9 cellular contexts compared by ENCODE assay signal in the genomic region with DNA sequence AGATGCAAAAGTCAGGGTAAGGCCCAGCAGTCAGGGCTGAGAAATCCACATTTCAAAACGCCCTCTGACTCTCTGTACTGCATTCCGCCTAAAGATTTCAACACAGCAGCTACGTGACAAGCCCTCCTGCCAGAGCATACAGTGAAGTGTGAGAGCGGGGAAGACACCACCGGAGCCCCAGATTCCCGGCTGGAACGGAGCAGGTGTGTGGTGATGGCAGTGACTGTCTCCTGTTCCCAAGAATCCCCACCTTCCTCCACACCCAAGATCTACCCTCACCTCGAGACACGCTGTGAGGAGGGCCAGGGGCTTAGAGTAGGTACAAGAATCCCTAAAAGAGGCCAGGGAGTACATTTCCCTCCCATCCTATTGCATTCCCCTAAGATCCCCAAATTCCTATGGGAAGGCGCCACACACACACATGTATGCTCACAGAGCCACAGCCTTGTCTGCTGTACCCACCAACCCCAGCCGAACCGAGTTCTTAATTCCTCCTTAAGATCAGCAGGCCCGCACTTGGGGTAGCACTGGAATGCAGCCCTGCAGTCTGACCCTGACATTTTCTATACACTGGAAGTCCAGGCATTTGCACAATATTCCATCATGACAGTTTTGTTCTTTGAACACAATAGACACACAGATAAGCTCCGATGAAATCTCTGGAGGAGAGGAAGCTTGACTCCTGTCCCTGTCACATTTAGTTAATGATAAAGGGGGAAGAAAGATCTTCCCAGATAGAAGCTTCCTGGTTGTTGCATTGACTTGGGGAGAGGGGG.
DNase-seq lines count a peak whose midpoint lies in the region; ATAC-seq and TF ChIP-seq lines count a peak whose summit lies in the region.
"Had no signal": no experiment of that assay in that cellular context is flagged by ENCODE, and none has a peak within 500 bp of the region (broad histone marks: within the 10 kb centered on the region; RNA-seq: fewer than 3 reads in every experiment).

No MANE protein-coding gene starts in this region.

- DNase-seq in Right ventricle myocardium superior (no peak), right atrium auricular region (ENCODE audit: low spot score) (no peak), coronary artery (ENCODE audit: low spot score) (no peak), upper lobe of right lung (no peak), NCI-H446 (lab: John Stamatoyannopoulos, UW) (no peak)
- DNase-seq in stimulated activated CD4-positive, alpha-beta T cell treated with anti-CD3 and anti-CD28 coated beads, Interleukin-15, amount 100 ng/mL, for 24 hours = no peak

- WGBS in mesodermal cell (ENCODE audit: insufficient coverage in 2 of 2), 2 experiments = 85 to 100% methylated on average over 1 to 6 of the region's 14 CpGs

- H3K36me3 ChIP-seq in right atrium auricular region (peaks cover 15% of the 10 kb centered on the region), mesodermal cell (ENCODE audit: control insufficient read depth, insufficient read depth, low read length) (peaks cover 18% of the 10 kb centered on the region), upper lobe of right lung (peaks cover 7% of the 10 kb centered on the region)

- intact Hi-C loops in Right ventricle myocardium superior (cut with DNase I) (no loop called here), upper lobe of right lung (cut with DNase I) (no loop called here)

- H3K4me1 ChIP-seq in right atrium auricular region (peaks cover 0 to 63% of the 10 kb centered on the region in 2 donors), mesodermal cell (ENCODE audit: control insufficient read depth, insufficient read depth, low read length, poor library complexity, severe bottlenecking) (peaks cover 26% of the 10 kb centered on the region), upper lobe of right lung (peaks cover 45% of the 10 kb centered on the region)

- peak overlapping the region in 1 of 2 donors; percentile 13 for H3K27ac ChIP-seq in right atrium auricular region
- H3K27ac ChIP-seq in coronary artery = peak overlapping the region in 1 of 2 donors; percentile 64
- H3K27ac ChIP-seq in mesodermal cell (ENCODE audit: low read depth, low read length, severe bottlenecking) = peak overlapping the region; percentile 23
- H3K27ac ChIP-seq in upper lobe of right lung = peak overlapping the region; percentile 18

- no peaks in the 10 kb centered on the region for H3K9me3 ChIP-seq in right atrium auricular region
- no peaks in the 10 kb centered on the region for H3K9me3 ChIP-seq in mesodermal cell (ENCODE audit: control insufficient read depth, low read length)
- no peaks in the 10 kb centered on the region for H3K9me3 ChIP-seq in upper lobe of right lung

- ATAC-seq in Right ventricle myocardium superior (ENCODE audit: poor library complexity) = peak; percentile 65
- peak; percentile 58 for ATAC-seq in upper lobe of right lung
- no peak for ATAC-seq in HG03378 (IDR thresholded peaks at IDR 0.05; ENCODE audit: unreplicated experiment)

- H3K4me3 ChIP-seq in right atrium auricular region = no peak overlapping the region
- peak overlapping the region; percentile 32 for H3K4me3 ChIP-seq in coronary artery
- no peak overlapping the region for H3K4me3 ChIP-seq in mesodermal cell (ENCODE audit: extremely low read depth, insufficient read depth, low read length, poor library complexity, severe bottlenecking)
- no peak overlapping the region for H3K4me3 ChIP-seq in upper lobe of right lung
- H3K4me3 ChIP-seq: GM12878 had no signal

- no peak for TF ChIP-seq CTCF in right atrium auricular region (IDR thresholded peaks at IDR 0.05)
- no peak for TF ChIP-seq CTCF in coronary artery (IDR thresholded peaks at IDR 0.05)
- no peak for TF ChIP-seq CTCF in upper lobe of right lung (IDR thresholded peaks at IDR 0.05)

- no peaks in the 10 kb centered on the region for H3K27me3 ChIP-seq in right atrium auricular region
- no peaks in the 10 kb centered on the region for H3K27me3 ChIP-seq in upper lobe of right lung
